23 cellular contexts compared by ENCODE assay signal in genomic region chr15:68220489-68220888, GRCh38.
"Had no signal": no experiment of that assay in that cellular context is flagged by ENCODE, and none has a peak within 500 bp of the region (broad histone marks: within the 10 kb centered on the region; RNA-seq: fewer than 3 reads in every experiment).

No MANE protein-coding gene starts in this region.

- H3K9me3 Mint-ChIP-seq: activated T-cell treated with anti-CD3 and anti-CD28 coated beads, Interleukin-2, amount 50 U/mL, for 4 hours had no signal

- H3K4me1 ChIP-seq: Peyer's patch had no signal

- H3K27ac Mint-ChIP-seq: activated CD8-positive, alpha-beta memory T cell treated with anti-CD3 and anti-CD28 coated beads, Interleukin-2, amount 10 ng/mL, durations not matched to agents 7 days and 5 days; activated naive CD8-positive, alpha-beta T cell; brain; T-helper 17 cell had no signal

- FAIRE-seq: astrocyte had no signal

- H3K4me3 Mint-ChIP-seq: activated CD8-positive, alpha-beta memory T cell treated with anti-CD3 and anti-CD28 coated beads, Interleukin-2, amount 10 ng/mL, durations not matched to agents 7 days and 5 days; activated CD8-positive, alpha-beta T cell treated with anti-CD3 and anti-CD28 coated beads, Interleukin-2, amount 10 ng/mL, durations not matched to agents 7 days and 5 days; activated naive CD8-positive, alpha-beta T cell; activated T-cell treated with anti-CD3 and anti-CD28 coated beads, Interleukin-2, amount 50 U/mL, for 4 hours; brain; T-helper 17 cell; WTC11 had no signal

- H3K4me1 Mint-ChIP-seq: WTC11 had no signal

- H3K4me3 ChIP-seq: Peyer's patch had no signal

- DNase-seq: activated CD4-positive, alpha-beta T cell treated with anti-CD3 and anti-CD28 coated beads for 48 hours; activated CD4-positive, alpha-beta T cell treated with anti-CD3 and anti-CD28 coated beads, Interleukin-2, amount 50 U/mL, for 4 hours; activated CD4-positive, CD25-positive, alpha-beta regulatory T cell treated with anti-CD3 and anti-CD28 coated beads, Interleukin-2, amount 50 U/mL, for 72 hours; activated CD8-positive, alpha-beta T cell treated with anti-CD3 and anti-CD28 coated beads, Interleukin-2, amount 10 ng/mL, durations not matched to agents 7 days and 5 days; activated effector memory CD4-positive, alpha-beta T cell treated with anti-CD3 and anti-CD28 coated beads, Interleukin-2, amount 50 U/mL, for 16 hours; activated naive CD4-positive, alpha-beta T cell treated with Interleukin-2 at 50 U/mL for 16 hours; activated T-cell treated with anti-CD3 and anti-CD28 coated beads, Interleukin-2, amount 50 U/mL, for 4 hours; amygdala; MM.1S; NCI-H1105 treated with DMSO at 0.1 percent for 48 hours; NCI-H1436 treated with DMSO at 0.1 percent for 48 hours; NCI-H187; NCI-H2081; NCI-H524; SIG-M5; T-helper 17 cell; T-helper 9 cell had no signal

- H3K27me3 Mint-ChIP-seq: activated CD8-positive, alpha-beta memory T cell treated with anti-CD3 and anti-CD28 coated beads, Interleukin-2, amount 10 ng/mL, durations not matched to agents 7 days and 5 days; activated naive CD8-positive, alpha-beta T cell; T-helper 17 cell had no signal

- ATAC-seq: activated CD8-positive, alpha-beta memory T cell treated with anti-CD3 and anti-CD28 coated beads, Interleukin-2, amount 10 ng/mL, durations not matched to agents 7 days and 5 days; activated CD8-positive, alpha-beta T cell treated with anti-CD3 and anti-CD28 coated beads, Interleukin-2, amount 10 ng/mL, durations not matched to agents 7 days and 5 days; activated T-cell treated with anti-CD3 and anti-CD28 coated beads, Interleukin-2, amount 50 U/mL, for 4 hours; T-helper 17 cell; WTC11 had no signal

- H3K27me3 ChIP-seq: Peyer's patch had no signal

- H3K9me3 ChIP-seq: Peyer's patch had no signal

- H3K27ac ChIP-seq: Peyer's patch had no signal
